Comparison of ENCODE assay signal across 17 cellular contexts in genomic region chr11:117830072-117830471, GRCh38. TPM values are rescaled to one million over a fixed set of nuclear protein-coding genes. Genes with fewer than 3 reads are reported as not detected.
DNase-seq lines count a peak whose midpoint lies in the region; ATAC-seq, FAIRE-seq and TF ChIP-seq lines count a peak whose summit lies in the region.
"Had no signal": no experiment of that assay in that cellular context is flagged by ENCODE, and none has a peak within 500 bp of the region (broad histone marks: within the 10 kb centered on the region; RNA-seq: fewer than 3 reads in every experiment).

No MANE protein-coding gene starts in this region.

- TF ChIP-seq CTCF in kidney (IDR thresholded peaks at IDR 0.05; ENCODE audit: borderline replicate concordance, extremely low read depth, insufficient read depth), result no peak
- no peak for TF ChIP-seq CTCF in type B pancreatic cell (conservative IDR thresholded peaks at IDR 0.05)

- CTCF ChIA-PET in activated CD8-positive, alpha-beta memory T cell treated with anti-CD3 and anti-CD28 coated beads, Interleukin-2, amount 10 ng/mL, durations not matched to agents 7 days and 5 days (lab: Charles Lee), result interaction anchor here (3.0 to 18.2 kb wide), 5 partner anchors 14 to 223 kb away, joined by 11 to 302 read pairs (median 27); no protein-coding TSS in a partner anchor

- no peaks in the 10 kb centered on the region for H3K27me3 Mint-ChIP-seq in activated CD8-positive, alpha-beta memory T cell treated with anti-CD3 and anti-CD28 coated beads, Interleukin-2, amount 10 ng/mL, durations not matched to agents 7 days and 5 days
- peaks cover 23% of the 10 kb centered on the region for H3K27me3 Mint-ChIP-seq in type B pancreatic cell

- H3K27ac ChIP-seq in kidney (ENCODE audit: low read depth in 2 of 2, low read length in 2 of 2), result peak overlapping the region; percentile 93 to 97
- H3K27ac ChIP-seq: dorsolateral prefrontal cortex, HL-60, neural progenitor cell, tibial nerve had no signal

- no peak for FAIRE-seq in kidney (lab: Jason Lieb, UNC)

- H3K4me3 ChIP-seq in kidney (ENCODE audit: low read length in 2 of 2), result peak overlapping the region; percentile 36 to 74
- H3K4me3 ChIP-seq: dorsolateral prefrontal cortex, neural progenitor cell, tibial nerve had no signal

- H3K36me3 Mint-ChIP-seq in activated naive CD4-positive, alpha-beta T cell treated with anti-CD3 and anti-CD28 coated beads, Interleukin-2, amount 50 U/mL, for 72 hours, result no peaks in the 10 kb centered on the region
- H3K36me3 Mint-ChIP-seq in activated CD8-positive, alpha-beta memory T cell treated with anti-CD3 and anti-CD28 coated beads, Interleukin-2, amount 10 ng/mL, durations not matched to agents 7 days and 5 days, result no peaks in the 10 kb centered on the region
- no peaks in the 10 kb centered on the region for H3K36me3 Mint-ChIP-seq in type B pancreatic cell

- peak overlapping the region; percentile 71 to 77 for H3K27ac Mint-ChIP-seq in activated naive CD4-positive, alpha-beta T cell treated with anti-CD3 and anti-CD28 coated beads, Interleukin-2, amount 50 U/mL, for 72 hours
- peak overlapping the region; percentile 70 for H3K27ac Mint-ChIP-seq in activated CD8-positive, alpha-beta memory T cell treated with anti-CD3 and anti-CD28 coated beads, Interleukin-2, amount 10 ng/mL, durations not matched to agents 7 days and 5 days
- peak overlapping the region; percentile 44 for H3K27ac Mint-ChIP-seq in type B pancreatic cell
- H3K27ac Mint-ChIP-seq: neural progenitor cell had no signal

- ATAC-seq in activated naive CD4-positive, alpha-beta T cell treated with anti-CD3 and anti-CD28 coated beads, Interleukin-2, amount 50 U/mL, for 72 hours, result no peak
- ATAC-seq in activated CD8-positive, alpha-beta memory T cell treated with anti-CD3 and anti-CD28 coated beads, Interleukin-2, amount 10 ng/mL, durations not matched to agents 7 days and 5 days, result no peak

- no peaks in the 10 kb centered on the region for H3K9me3 Mint-ChIP-seq in activated naive CD4-positive, alpha-beta T cell treated with anti-CD3 and anti-CD28 coated beads, Interleukin-2, amount 50 U/mL, for 72 hours
- H3K9me3 Mint-ChIP-seq in activated CD8-positive, alpha-beta memory T cell treated with anti-CD3 and anti-CD28 coated beads, Interleukin-2, amount 10 ng/mL, durations not matched to agents 7 days and 5 days (ENCODE audit: low read depth), result no peaks in the 10 kb centered on the region
- no peaks in the 10 kb centered on the region for H3K9me3 Mint-ChIP-seq in type B pancreatic cell
- H3K9me3 Mint-ChIP-seq: neural progenitor cell had no signal

- peaks cover 59% of the 10 kb centered on the region for H3K4me1 Mint-ChIP-seq in activated CD8-positive, alpha-beta memory T cell treated with anti-CD3 and anti-CD28 coated beads, Interleukin-2, amount 10 ng/mL, durations not matched to agents 7 days and 5 days
- peaks cover 26% of the 10 kb centered on the region for H3K4me1 Mint-ChIP-seq in type B pancreatic cell (ENCODE audit: unreplicated experiment)

- peak overlapping the region in 1 of 2 donors; percentile 91 for H3K9ac ChIP-seq in kidney (ENCODE audit: low read length in 2 of 2)
- H3K9ac ChIP-seq: neural progenitor cell had no signal

- peak in 1 of 2 donors; percentile 53 for DNase-seq in activated naive CD4-positive, alpha-beta T cell treated with anti-CD3 and anti-CD28 coated beads, Interleukin-2, amount 50 U/mL, for 72 hours (ENCODE audit: low spot score in 2 of 2)
- no peak for DNase-seq in activated naive CD4-positive, alpha-beta T cell (lab: John Stamatoyannopoulos, UW)
- DNase-seq in activated CD8-positive, alpha-beta memory T cell treated with anti-CD3 and anti-CD28 coated beads, Interleukin-2, amount 10 ng/mL, durations not matched to agents 7 days and 5 days, result peak; percentile 36
- DNase-seq in kidney, result peak; percentile 70
- no peak for DNase-seq in type B pancreatic cell (ENCODE audit: extremely low spot score, unreplicated experiment)
- DNase-seq in NCI-H2107 (lab: John Stamatoyannopoulos, UW), result no peak
- no peak for DNase-seq in NCI-H2029 (lab: John Stamatoyannopoulos, UW)
- no peak for DNase-seq in DMS53 (lab: John Stamatoyannopoulos, UW)
- DNase-seq: NCI-H1694 treated with DMSO at 0.1 percent for 48 hours, NCI-H526 had no signal

- peaks cover 33 to 48% of the 10 kb centered on the region in 2 donors for H3K4me1 ChIP-seq in kidney (ENCODE audit: control insufficient read depth in 1 of 2, insufficient read depth in 1 of 2, low read depth in 1 of 2, low read length in 2 of 2)

- H3K4me3 Mint-ChIP-seq in activated CD8-positive, alpha-beta memory T cell treated with anti-CD3 and anti-CD28 coated beads, Interleukin-2, amount 10 ng/mL, durations not matched to agents 7 days and 5 days, result no peak overlapping the region
- H3K4me3 Mint-ChIP-seq in type B pancreatic cell, result no peak overlapping the region
- H3K4me3 Mint-ChIP-seq: neural progenitor cell had no signal

- peaks cover 0 to 4% of the 10 kb centered on the region in 2 donors for H3K36me3 ChIP-seq in kidney (ENCODE audit: control insufficient read depth in 1 of 2, insufficient read depth in 2 of 2, low read length in 2 of 2)
- H3K36me3 ChIP-seq: neural progenitor cell, tibial nerve had no signal

- intact Hi-C loops in kidney (cut with DNase I), result no loop called here

- no peaks in the 10 kb centered on the region for H3K9me3 ChIP-seq in kidney (ENCODE audit: control insufficient read depth in 1 of 2, low read length in 2 of 2)
- H3K9me3 ChIP-seq: tibial nerve had no signal

RNA-seq across cellular contexts. Expression of gene FXYD2, which starts 5.5 kb away (rescaled TPM):
- total RNA-seq in activated naive CD4-positive, alpha-beta T cell treated with anti-CD3 and anti-CD28 coated beads, Interleukin-2, amount 50 U/mL, for 72 hours, result 1 to 10 TPM; 1.6 to 4.8 TPM
- total RNA-seq in activated CD8-positive, alpha-beta memory T cell treated with anti-CD3 and anti-CD28 coated beads, Interleukin-2, amount 10 ng/mL, durations not matched to agents 7 days and 5 days, result 10 to 100 TPM; 13.1 to 19.0 TPM
- total RNA-seq in kidney, result 2,527 TPM
- polyA plus RNA-seq in kidney (ENCODE audit: insufficient read depth, low read depth, low replicate concordance), result 9,664 TPM
- 40.8 and 57.5 TPM in 2 replicates for total RNA-seq in type B pancreatic cell (ENCODE audit: low replicate concordance)
- total RNA-seq: LHCN-M2, RPMI7951 had no signal

RNA-seq across cellular contexts. Expression of gene DSCAML1, which starts 33.1 kb away (rescaled TPM):
- total RNA-seq in activated naive CD4-positive, alpha-beta T cell treated with anti-CD3 and anti-CD28 coated beads, Interleukin-2, amount 50 U/mL, for 72 hours, result 1 to 10 TPM; 2.5 to 5.0 TPM
- total RNA-seq in activated CD8-positive, alpha-beta memory T cell treated with anti-CD3 and anti-CD28 coated beads, Interleukin-2, amount 10 ng/mL, durations not matched to agents 7 days and 5 days, result 1 to 10 TPM in 1 of 2 experiments, under 1 TPM in 1; 0.42 to 1.4 TPM
- 17.3 TPM for total RNA-seq in kidney
- 0.95 TPM for polyA plus RNA-seq in kidney (ENCODE audit: insufficient read depth, low read depth, low replicate concordance)
- 5.8 and 9.8 TPM in 2 replicates for total RNA-seq in type B pancreatic cell (ENCODE audit: low replicate concordance)
- total RNA-seq: fibroblast of lung, LHCN-M2, RPMI7951 had no signal
- polyA plus RNA-seq: fibroblast of lung had no signal

RNA-seq across cellular contexts. Expression of gene FXYD6, which starts 46.4 kb away (rescaled TPM):
- under 1 TPM in 1 of 2 donors, not detected in 1; 0.31 TPM for total RNA-seq in activated naive CD4-positive, alpha-beta T cell treated with anti-CD3 and anti-CD28 coated beads, Interleukin-2, amount 50 U/mL, for 72 hours
- total RNA-seq in activated CD8-positive, alpha-beta memory T cell treated with anti-CD3 and anti-CD28 coated beads, Interleukin-2, amount 10 ng/mL, durations not matched to agents 7 days and 5 days, result under 1 TPM; 0.12 to 0.20 TPM
- total RNA-seq in kidney, result 62.7 TPM
- polyA plus RNA-seq in kidney (ENCODE audit: insufficient read depth, low read depth, low replicate concordance), result 57.8 TPM
- 22.9 and 66.6 TPM in 2 replicates for total RNA-seq in type B pancreatic cell (ENCODE audit: low replicate concordance)

Comparison
In these comparisons a context has a peak if more than half of its experiments do, and no peak if none do; other contexts are left out.
1. DNase-seq: peak in activated CD8-positive, alpha-beta memory T cell treated with anti-CD3 and anti-CD28 coated beads, Interleukin-2, amount 10 ng/mL, durations not matched to agents 7 days and 5 days (single experiment) and kidney (single experiment); none in activated naive CD4-positive, alpha-beta T cell (0 of 4), type B pancreatic cell (single experiment), NCI-H2107 (single experiment), NCI-H2029 (single experiment) and DMS53 (single experiment).
2. RNA of gene FXYD2, which starts 5.5 kb away (total RNA-seq): 2,527 TPM in kidney (single experiment); 40.8 to 57.5 TPM in type B pancreatic cell, 13.1 to 19.0 TPM in activated CD8-positive, alpha-beta memory T cell treated with anti-CD3 and anti-CD28 coated beads, Interleukin-2, amount 10 ng/mL, durations not matched to agents 7 days and 5 days and 1.6 to 4.8 TPM in activated naive CD4-positive, alpha-beta T cell treated with anti-CD3 and anti-CD28 coated beads, Interleukin-2, amount 50 U/mL, for 72 hours; every median in the first group is over 10 times any median in the second.
3. RNA of gene FXYD6, which starts 46.4 kb away (total RNA-seq): 22.9 to 66.6 TPM in type B pancreatic cell and 62.7 TPM in kidney (single experiment); 0.31 TPM in activated naive CD4-positive, alpha-beta T cell treated with anti-CD3 and anti-CD28 coated beads, Interleukin-2, amount 50 U/mL, for 72 hours and 0.12 to 0.20 TPM in activated CD8-positive, alpha-beta memory T cell treated with anti-CD3 and anti-CD28 coated beads, Interleukin-2, amount 10 ng/mL, durations not matched to agents 7 days and 5 days; every median in the first group is over 10 times any median in the second.
4. Peak in every context shown above with its lines, with median percentiles within 50 percentile points of each other: H3K27ac Mint-ChIP-seq.